ENCODE assay signal across 30 cellular contexts in the genomic region with DNA sequence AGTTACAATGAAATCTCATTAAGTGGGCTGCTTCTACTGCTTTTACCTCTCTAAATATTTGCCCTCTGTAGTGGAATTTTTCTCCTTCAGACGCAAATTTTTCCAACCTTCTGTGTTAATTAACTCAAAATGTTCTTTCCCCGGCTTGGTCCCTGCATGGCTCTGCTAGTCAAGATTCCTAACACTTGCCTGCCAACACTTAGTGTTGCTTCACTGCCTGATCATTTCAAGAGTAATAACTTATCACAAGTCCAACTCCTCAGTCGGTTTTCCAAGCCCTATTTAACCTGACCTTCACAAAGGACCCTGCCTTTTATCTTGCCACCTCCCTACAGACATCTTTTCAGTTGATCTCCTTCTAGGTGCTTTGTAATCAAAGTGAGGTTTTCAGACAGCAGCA.
"Had no signal": no experiment of that assay in that cellular context is flagged by ENCODE, and none has a peak within 500 bp of the region (broad histone marks: within the 10 kb centered on the region; RNA-seq: fewer than 3 reads in every experiment).

No MANE protein-coding gene starts in this region.

- H3K27ac ChIP-seq: esophagus squamous epithelium, gastrocnemius medialis, hepatocyte, ovary, prostate gland, sigmoid colon, thyroid gland, upper lobe of left lung, vagina, VCaP had no signal

- H3K4me1 ChIP-seq: esophagus squamous epithelium, gastrocnemius medialis, prostate gland, sigmoid colon, thyroid gland, upper lobe of left lung, vagina had no signal

- H3K27me3 ChIP-seq: gastrocnemius medialis, ovary, sigmoid colon, thyroid gland, upper lobe of left lung, vagina had no signal

- H3K79me2 ChIP-seq: hepatocyte had no signal

- DNase-seq: activated CD4-positive, alpha-beta memory T cell treated with anti-CD3 and anti-CD28 coated beads, Interleukin-2, amount 10 ng/mL, durations not matched to agents 7 days and 5 days; activated CD4-positive, alpha-beta T cell treated with anti-CD3 and anti-CD28 coated beads, Interleukin-2, amount 10 ng/mL, durations not matched to agents 7 days and 5 days; activated CD8-positive, alpha-beta memory T cell treated with anti-CD3 and anti-CD28 coated beads, Interleukin-2, amount 50 U/mL, for 48 hours; activated gamma-delta T cell; activated naive CD4-positive, alpha-beta T cell treated with anti-CD3 and anti-CD28 coated beads, Interleukin-2, amount 10 ng/mL, durations not matched to agents 7 days and 5 days; activated naive CD8-positive, alpha-beta T cell treated with anti-CD3 and anti-CD28 coated beads, Interleukin-2, amount 10 ng/mL, durations not matched to agents 7 days and 5 days; activated T-cell treated with anti-CD3 and anti-CD28 coated beads, Interleukin-2, amount 50 U/mL, for 24 hours; caudate nucleus; endodermal cell; esophagus squamous epithelium; gastrocnemius medialis; glutamatergic neuron; left cardiac atrium; mammary epithelial cell; naive B cell; ovary; sigmoid colon; small intestine; stimulated activated CD4-positive, alpha-beta T cell treated with anti-CD3 and anti-CD28 coated beads, Interleukin-4, amount 100 ng/mL, for 24 hours; stimulated activated naive CD8-positive, alpha-beta T cell treated with anti-CD3 and anti-CD28 coated beads, Interleukin-15, amount 100 ng/mL, for 72 hours; substantia nigra; thyroid gland; upper lobe of left lung had no signal

- H3K4me2 ChIP-seq: hepatocyte had no signal

- H3K4me3 ChIP-seq: esophagus squamous epithelium, gastrocnemius medialis, hepatocyte, ovary, prostate gland, sigmoid colon, thyroid gland, upper lobe of left lung, vagina had no signal

- H2AFZ ChIP-seq: hepatocyte had no signal

- FAIRE-seq: keratinocyte, small intestine had no signal

- ATAC-seq: activated CD4-positive, CD25-positive, alpha-beta regulatory T cell treated with anti-CD3 and anti-CD28 coated beads, Interleukin-2, amount 50 U/mL, for 24 hours; gastrocnemius medialis; left cardiac atrium; stimulated activated memory B cell treated with anti-CD40 and anti-IgM and Interleukin-4, amounts not matched to agents 10 μg/mL and 1 μg/mL and 100 μg/mL, for 72 hours; stimulated activated naive CD8-positive, alpha-beta T cell treated with anti-CD3 and anti-CD28 coated beads, Interleukin-15, amount 100 ng/mL, for 72 hours had no signal

- H3K9me3 ChIP-seq: esophagus squamous epithelium, gastrocnemius medialis, ovary, prostate gland, sigmoid colon, thyroid gland, upper lobe of left lung, vagina had no signal

- H3K36me3 ChIP-seq: esophagus squamous epithelium, gastrocnemius medialis, ovary, prostate gland, sigmoid colon, thyroid gland, upper lobe of left lung, vagina had no signal
